Comparison of ENCODE assay signal across 30 cellular contexts in the genomic region with DNA sequence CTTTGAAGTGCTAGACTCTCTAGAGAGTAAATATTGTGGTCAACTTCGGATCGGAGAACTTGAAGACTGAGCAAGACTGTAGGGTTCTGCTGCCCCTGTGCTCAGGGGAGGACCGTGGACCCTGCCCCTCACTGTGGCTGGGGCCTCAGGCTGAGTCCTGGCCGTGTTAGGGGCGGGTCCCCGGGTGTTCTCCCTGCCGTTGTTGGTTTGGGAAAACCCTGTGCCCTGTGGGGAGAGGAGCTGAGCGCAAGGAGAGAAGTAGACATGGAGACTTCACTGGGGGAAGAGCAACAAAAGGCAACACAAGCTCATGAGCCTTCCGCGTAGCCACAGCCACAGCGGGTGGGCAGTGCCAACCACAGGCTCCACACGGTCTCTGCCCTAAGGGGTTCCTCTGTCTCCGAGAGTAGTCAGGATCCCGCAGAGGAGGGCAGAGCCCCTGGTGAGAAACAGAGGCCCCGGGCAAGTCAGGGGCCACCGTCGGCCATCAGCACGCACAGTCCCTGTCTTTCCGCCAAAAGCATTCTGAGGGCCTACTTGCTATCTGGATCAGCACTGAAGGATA. TPM values are rescaled to one million over a fixed set of nuclear protein-coding genes. Genes with fewer than 3 reads are reported as not detected.
"Had no signal": no experiment of that assay in that cellular context is flagged by ENCODE, and none has a peak within 500 bp of the region (broad histone marks: within the 10 kb centered on the region; RNA-seq: fewer than 3 reads in every experiment).

No MANE protein-coding gene starts in this region.

- H3K27me3 ChIP-seq: brain microvascular endothelial cell, cardiac muscle cell, Peyer's patch, SJCRH30 had no signal

- ATAC-seq: activated T-helper 17 cell treated with anti-CD3 and anti-CD28 coated beads, Interleukin-2, amount 50 U/mL, for 72 hours had no signal

- DNase-seq: activated B cell treated with CpG ODN at 0.5 μM for 24 hours; activated CD4-positive, alpha-beta memory T cell treated with anti-CD3 and anti-CD28 coated beads for 36 hours; activated CD4-positive, alpha-beta T cell treated with anti-CD3 and anti-CD28 coated beads for 1 hour; activated CD4-positive, alpha-beta T cell treated with anti-CD3 and anti-CD28 coated beads, Interleukin-2, amount 10 ng/mL, durations not matched to agents 7 days and 5 days; activated CD8-positive, alpha-beta memory T cell treated with anti-CD3 and anti-CD28 coated beads for 24 hours; activated gamma-delta T cell; activated naive CD4-positive, alpha-beta T cell treated with anti-CD3 and anti-CD28 coated beads for 36 hours; activated T-cell treated with anti-CD3 and anti-CD28 coated beads, Interleukin-2, amount 50 U/mL, for 48 hours; amygdala; brain microvascular endothelial cell; Kasumi-1; KBM-7; NCI-H1092 treated with DMSO at 0.1 percent for 48 hours; NCI-H1417 treated with DMSO at 0.1 percent for 48 hours; NCI-H1694; NCI-H2029; NCI-H2107; NCI-H345; NCI-H510A treated with DMSO at 0.1 percent for 48 hours; NCI-H69; NK-92 treated with Interleukin-12 subunit alpha and Interleukin-12 subunit beta, amount 100 ng/mL, for 24 hours; OCI-M1; Peyer's patch; Right ventricle myocardium superior; SJCRH30; T-helper 2 cell; T1000 had no signal

- H3K4me1 ChIP-seq: Peyer's patch, SJCRH30 had no signal

- H3K4me3 ChIP-seq: cardiac muscle cell, Peyer's patch, SJCRH30 had no signal

- H3K27ac ChIP-seq: brain microvascular endothelial cell, cardiac muscle cell, Peyer's patch, RWPE1, SJCRH30 had no signal

- H3K36me3 ChIP-seq: brain microvascular endothelial cell, Peyer's patch, SJCRH30 had no signal

- H3K9me3 ChIP-seq: Peyer's patch, SJCRH30 had no signal

RNA-seq across cellular contexts. Expression of a gene that starts 53.1 kb away (rescaled TPM):
- total RNA-seq: activated B cell treated with CpG ODN at 0.5 μM for 24 hours; activated CD4-positive, alpha-beta memory T cell treated with anti-CD3 and anti-CD28 coated beads for 36 hours; activated CD4-positive, alpha-beta T cell treated with anti-CD3 and anti-CD28 coated beads, Interleukin-2, amount 10 ng/mL, durations not matched to agents 7 days and 5 days; activated naive CD4-positive, alpha-beta T cell treated with anti-CD3 and anti-CD28 coated beads for 36 hours; activated T-helper 17 cell treated with anti-CD3 and anti-CD28 coated beads, Interleukin-2, amount 50 U/mL, for 72 hours; cardiac muscle cell; Peyer's patch; SJCRH30 had no signal
- polyA plus RNA-seq: cardiac muscle cell had no signal
